In genomic region chr1:157157481-157158190, GRCh38 we compare ENCODE assay signal across 16 cellular contexts.
DNase-seq lines count a peak whose midpoint lies in the region; TF ChIP-seq lines count a peak whose summit lies in the region.
"Had no signal": no experiment of that assay in that cellular context is flagged by ENCODE, and none has a peak within 500 bp of the region (broad histone marks: within the 10 kb centered on the region; RNA-seq: fewer than 3 reads in every experiment).

No MANE protein-coding gene starts in this region.

- no peaks in the 10 kb centered on the region for H3K9me3 ChIP-seq in NT2/D1 (ENCODE audit: insufficient read depth, low read length)
- H3K9me3 ChIP-seq: tibial nerve had no signal

- H3K36me3 ChIP-seq in NT2/D1 (ENCODE audit: insufficient read depth, insufficient read length, low read length) = no peaks in the 10 kb centered on the region
- H3K36me3 ChIP-seq: tibial nerve had no signal

- TF ChIP-seq CTCF in AG04449 (IDR thresholded peaks at IDR 0.05; ENCODE audit: insufficient read depth, low read length, missing control alignments) (no peak), cardiac fibroblast (IDR thresholded peaks at IDR 0.05; ENCODE audit: low read depth, low read length) (no peak), GM20000 (IDR thresholded peaks at IDR 0.05; ENCODE audit: extremely low read depth, missing control alignments) (no peak)

- H3K9ac ChIP-seq in NT2/D1 (ENCODE audit: insufficient read length, low read depth) = peak overlapping the region; percentile 2
- H3K9ac ChIP-seq: parathyroid adenoma had no signal

- H3K27me3 ChIP-seq in NT2/D1 (ENCODE audit: insufficient read depth, insufficient read length) = no peaks in the 10 kb centered on the region
- H3K27me3 ChIP-seq: tibial nerve had no signal

- H3K4me1 ChIP-seq in NT2/D1 (ENCODE audit: insufficient read depth, insufficient read length) = peaks cover 33% of the 10 kb centered on the region

- POLR2A ChIA-PET in AG04449 (lab: Yijun Ruan, JAX) = interaction anchor here (1.0 to 2.5 kb wide), 3 partner anchors 17 to 67 kb away, joined by 4 to 11 read pairs (median 6); no protein-coding TSS in a partner anchor

- CTCF ChIA-PET in AG04449 (lab: Yijun Ruan, JAX) = interaction anchor here (0.6 to 9.4 kb wide), 22 partner anchors 9 to 883 kb away, joined by 3 to 478 read pairs (median 13); partner anchors contain the start of genes ETV3 and ETV3L

- DNase-seq in AG04449 (ENCODE audit: low read depth, low spot score) = peak; percentile 37
- DNase-seq in NT2/D1 (ENCODE audit: low read depth, low spot score) = no peak
- peak; percentile 53 to 60 for DNase-seq in cardiac fibroblast (ENCODE audit: low read depth in 2 of 2)
- peak; percentile 3 for DNase-seq in kidney glomerular epithelial cell (lab: John Stamatoyannopoulos, UW)
- DNase-seq in cortex of kidney (lab: John Stamatoyannopoulos, UW) = no peak
- no peak for DNase-seq in DMS114 treated with DMSO at 0.1 percent for 48 hours (lab: John Stamatoyannopoulos, UW; ENCODE audit: unreplicated experiment)
- no peak for DNase-seq in Kasumi-1 (lab: John Stamatoyannopoulos, UW)
- DNase-seq in GM20000 (ENCODE audit: low spot score) = no peak
- DNase-seq: activated CD4-positive, alpha-beta T cell treated with anti-CD3 and anti-CD28 coated beads, Interleukin-2, amount 10 ng/mL, durations not matched to agents 7 days and 5 days; activated T-cell treated with anti-CD3 and anti-CD28 coated beads, Interleukin-2, amount 50 U/mL, for 24 hours; CD8-positive, alpha-beta T cell; KG1; NCI-H2227 treated with DMSO at 0.1 percent for 48 hours; T-helper 9 cell had no signal

- no peak overlapping the region for H3K4me3 ChIP-seq in AG04449 (ENCODE audit: low read depth, low read length)
- no peak overlapping the region for H3K4me3 ChIP-seq in NT2/D1 (ENCODE audit: insufficient read length, low read depth)
- no peak overlapping the region for H3K4me3 ChIP-seq in cardiac fibroblast (replicated peaks in 1 of 2; ENCODE audit: low read depth in 2 of 2, low read length in 2 of 2)
- H3K4me3 ChIP-seq: tibial nerve had no signal

Comparison
In these comparisons a context has a peak if more than half of its experiments do, and no peak if none do; other contexts are left out.
1. DNase-seq: peak in AG04449 (single experiment), cardiac fibroblast (2 of 2) and kidney glomerular epithelial cell (single experiment); none in NT2/D1 (single experiment), cortex of kidney (single experiment), DMS114 treated with DMSO at 0.1 percent for 48 hours (single experiment), Kasumi-1 (0 of 2) and GM20000 (single experiment).